ENCODE assay signal across 20 cellular contexts in the genomic region with DNA sequence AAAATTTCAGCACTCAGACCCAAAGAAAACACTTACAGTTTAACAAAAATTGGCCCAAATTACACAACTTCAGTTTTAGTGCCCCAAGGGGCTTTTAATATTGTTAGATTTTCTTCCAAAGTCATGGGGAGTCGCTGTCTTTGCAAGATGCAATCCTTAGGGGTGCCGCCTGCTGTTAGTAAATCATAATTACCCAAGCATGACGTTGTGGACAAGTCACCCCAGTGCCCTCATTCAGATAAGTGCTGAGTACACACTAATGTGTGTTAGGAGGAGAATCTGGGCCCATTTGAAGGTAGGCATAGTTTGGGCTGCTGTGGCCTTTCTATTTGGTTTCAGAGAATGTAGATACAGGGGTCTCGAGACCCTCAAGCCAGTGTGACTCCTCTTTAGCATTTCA.
"Had no signal": no experiment of that assay in that cellular context is flagged by ENCODE, and none has a peak within 500 bp of the region (broad histone marks: within the 10 kb centered on the region; RNA-seq: fewer than 3 reads in every experiment).

No MANE protein-coding gene starts in this region.

- H3K27ac ChIP-seq: HL-60, SJSA1, SK-N-MC had no signal

- DNase-seq: Karpas-422, KG1, MG63, NCI-H1092 treated with DMSO at 0.1 percent for 48 hours, NCI-H1436, NCI-H187, NCI-H2029, NCI-H2081 treated with DMSO at 0.1 percent for 48 hours, NCI-H2171, NCI-H226, NCI-H446, NCI-H510A, NCI-H524 treated with DMSO at 0.1 percent for 48 hours, NCI-H69, NCI-H774, SHP77 treated with DMSO at 0.1 percent for 48 hours had no signal

- H3K9me3 ChIP-seq: MG63, SJSA1 had no signal

- H3K4me3 ChIP-seq: MG63, SJSA1, SK-N-MC had no signal

- ATAC-seq: Right ventricle myocardium inferior had no signal

- H3K27me3 ChIP-seq: MG63, SJSA1 had no signal

- H3K36me3 ChIP-seq: MG63, SJSA1 had no signal

- H3K4me1 ChIP-seq: SJSA1 had no signal
